Comparison of ENCODE assay signal across 21 cellular contexts in genomic region chr10:132835848-132836233, GRCh38. TPM values are rescaled to one million over a fixed set of nuclear protein-coding genes. Genes with fewer than 3 reads are reported as not detected.
"Had no signal": no experiment of that assay in that cellular context is flagged by ENCODE, and none has a peak within 500 bp of the region (broad histone marks: within the 10 kb centered on the region; RNA-seq: fewer than 3 reads in every experiment).

No MANE protein-coding gene starts in this region.

- DNase-seq: activated CD4-positive, alpha-beta T cell treated with anti-CD3 and anti-CD28 coated beads for 1 hour; activated effector memory CD4-positive, alpha-beta T cell treated with anti-CD3 and anti-CD28 coated beads, Interleukin-2, amount 50 U/mL, for 16 hours; activated naive CD4-positive, alpha-beta T cell treated with anti-CD3 and anti-CD28 coated beads, Interleukin-2, amount 50 U/mL, for 16 hours; activated naive CD8-positive, alpha-beta T cell treated with anti-CD3 and anti-CD28 coated beads, Interleukin-2, amount 50 U/mL, for 24 hours; activated T-cell treated with anti-CD3 and anti-CD28 coated beads, Interleukin-2, amount 50 U/mL, for 72 hours; cerebellar nuclear complex; mucosa of descending colon; nephron progenitor cell; stimulated activated CD4-positive, alpha-beta T cell treated with anti-CD3 and anti-CD28 coated beads, Interleukin-4, amount 100 ng/mL, for 24 hours; stimulated activated naive CD4-positive, alpha-beta T cell treated with Interleukin-2 at 50 U/mL for 16 hours; T-helper 9 cell had no signal

- H3K27ac ChIP-seq: coronary artery, esophagus muscularis mucosa, tibial artery had no signal

- H3K9me3 ChIP-seq: esophagus muscularis mucosa, mucosa of descending colon, tibial artery had no signal

- H3K4me3 ChIP-seq: coronary artery, esophagus muscularis mucosa, mucosa of descending colon, tibial artery had no signal

- H3K36me3 ChIP-seq: esophagus muscularis mucosa, tibial artery had no signal

- FAIRE-seq: frontal cortex had no signal

- H3K4me1 Mint-ChIP-seq: activated naive CD8-positive, alpha-beta T cell treated with anti-CD3 and anti-CD28 coated beads, Interleukin-2, amount 50 U/mL, for 24 hours had no signal

- ATAC-seq: activated naive CD8-positive, alpha-beta T cell treated with anti-CD3 and anti-CD28 coated beads, Interleukin-2, amount 50 U/mL, for 24 hours; activated T-cell treated with anti-CD3 and anti-CD28 coated beads, Interleukin-2, amount 50 U/mL, for 72 hours; left colon; mucosa of descending colon had no signal

- H3K36me3 Mint-ChIP-seq: memory B cell had no signal

- H3K4me3 Mint-ChIP-seq: activated naive CD8-positive, alpha-beta T cell treated with anti-CD3 and anti-CD28 coated beads, Interleukin-2, amount 50 U/mL, for 24 hours; activated T-cell treated with anti-CD3 and anti-CD28 coated beads, Interleukin-2, amount 50 U/mL, for 72 hours; memory B cell; nephron progenitor cell had no signal

- H3K27me3 Mint-ChIP-seq: activated naive CD8-positive, alpha-beta T cell treated with anti-CD3 and anti-CD28 coated beads, Interleukin-2, amount 50 U/mL, for 24 hours had no signal

- H3K27ac Mint-ChIP-seq: activated naive CD8-positive, alpha-beta T cell treated with anti-CD3 and anti-CD28 coated beads, Interleukin-2, amount 50 U/mL, for 24 hours; activated T-cell treated with anti-CD3 and anti-CD28 coated beads, Interleukin-2, amount 50 U/mL, for 72 hours; memory B cell; nephron progenitor cell had no signal

- H3K9me3 Mint-ChIP-seq: memory B cell had no signal

RNA-seq across cellular contexts. Expression of gene NKX6-2, which starts 49.9 kb away (rescaled TPM):
- total RNA-seq: activated CD8-positive, alpha-beta memory T cell treated with anti-CD3 and anti-CD28 coated beads for 36 hours; activated T-cell treated with anti-CD3 and anti-CD28 coated beads, Interleukin-2, amount 50 U/mL, for 72 hours; esophagus muscularis mucosa; left colon; lower leg skin; mucosa of descending colon; T-helper 1 cell treated with Interleukin-12 subunit alpha and Interleukin-12 subunit beta and Interleukin-4 antibody, amounts not matched to agents 30 ng/mL and 1 ng/mL, for 36 hours; ureter had no signal
